Comparison of ENCODE assay signal across 1 cellular context in genomic region chr20:8394308-8394945, GRCh38.
TF ChIP-seq lines count a peak whose summit lies in the region.

No MANE protein-coding gene starts in this region.

TF ChIP-seq in GM12878, 131 proteins besides CTCF, POLR2A, EP300 and RAD21 (continued from another document):
- TF ChIP-seq CBFB (IDR thresholded peaks at IDR 0.05; ENCODE audit: low read depth) (no peak), SMAD1 (IDR thresholded peaks at IDR 0.05; ENCODE audit: low read depth, partially characterized antibody) (peak; percentile 25), HDGF (IDR thresholded peaks at IDR 0.05) (no peak), TCF12 (IDR thresholded peaks at IDR 0.05; ENCODE audit: low read depth, low read length) (no peak), MTA2 (IDR thresholded peaks at IDR 0.05; ENCODE audit: low read depth) (peak; percentile 65), JUNB (IDR thresholded peaks at IDR 0.05) (peak; percentile 22; the same call in 1 of the 2 replicates), ZNF687 (IDR thresholded peaks at IDR 0.05) (no peak), ZBTB33 (IDR thresholded peaks at IDR 0.05) (no peak), SMAD5 (IDR thresholded peaks at IDR 0.05; ENCODE audit: low read depth) (no peak), TAF1 (IDR thresholded peaks at IDR 0.05; ENCODE audit: borderline replicate concordance, low read depth, low read length) (no peak), E2F8 (IDR thresholded peaks at IDR 0.05; ENCODE audit: low read depth, partially characterized antibody) (no peak), BRCA1 (IDR thresholded peaks at IDR 0.05; ENCODE audit: low read depth, low read length) (no peak), RELB (IDR thresholded peaks at IDR 0.05; ENCODE audit: low read depth) (0 out of 2 replicates have a peak, but pooled peaks have one; percentile 26), EGR1 (IDR thresholded peaks at IDR 0.05; ENCODE audit: borderline replicate concordance in 1 of 2, low read depth in 2 of 2, low read length in 2 of 2) (no peak), CUX1 (IDR thresholded peaks at IDR 0.05; ENCODE audit: insufficient replicate concordance, low read depth, low read length) (peak; percentile 41), RBBP5 (conservative IDR thresholded peaks at IDR 0.05) (no peak), ATF7 (IDR thresholded peaks at IDR 0.05; ENCODE audit: low read depth) (peak; percentile 57; the same call in 1 of the 2 replicates), IKZF1 (conservative IDR thresholded peaks at IDR 0.05) (0 out of 2 replicates have a peak, but pooled peaks have one; percentile 31), POU2F2 (IDR thresholded peaks at IDR 0.05; ENCODE audit: borderline replicate concordance, low read depth, low read length) (0 out of 3 replicates have a peak, but pooled peaks have one; percentile 16), MLLT1 (IDR thresholded peaks at IDR 0.05) (0 out of 2 replicates have a peak, but pooled peaks have one; percentile 29), RUNX3 (IDR thresholded peaks at IDR 0.05; ENCODE audit: low read length) (peak; percentile 88), HDAC2 (IDR thresholded peaks at IDR 0.05) (no peak), HSF1 (IDR thresholded peaks at IDR 0.05; ENCODE audit: low read depth, low read length) (no peak), FOXK2 (IDR thresholded peaks at IDR 0.05) (no peak), NFIC (IDR thresholded peaks at IDR 0.05; ENCODE audit: low read depth, low read length) (peak; percentile 52; the same call in 1 of the 2 replicates), IRF4 (IDR thresholded peaks at IDR 0.05; ENCODE audit: low read depth, low read length) (peak; percentile 52; the same call in 1 of the 2 replicates), PKNOX1 (IDR thresholded peaks at IDR 0.05) (no peak), BCL11A (IDR thresholded peaks at IDR 0.05; ENCODE audit: low read depth, low read length) (peak; percentile 63; the same call in 1 of the 2 replicates), HCFC1 (IDR thresholded peaks at IDR 0.05; ENCODE audit: low read length) (no peak), PAX5 (IDR thresholded peaks at IDR 0.05; ENCODE audit: borderline replicate concordance, low read depth, low read length) (peak; percentile 16; the same call in 1 of the 2 replicates), ZBED1 (IDR thresholded peaks at IDR 0.05; ENCODE audit: borderline replicate concordance) (no peak), MEF2B (IDR thresholded peaks at IDR 0.05; ENCODE audit: partially characterized antibody, poor library complexity, severe bottlenecking) (peak; percentile 51), NBN (IDR thresholded peaks at IDR 0.05) (0 out of 2 replicates have a peak, but pooled peaks have one; percentile 24), MXI1 (IDR thresholded peaks at IDR 0.05; ENCODE audit: low read depth, low read length) (no peak), DPF2 (IDR thresholded peaks at IDR 0.05) (peak; percentile 28; the same call in 1 of the 2 replicates), NR2F1 (conservative IDR thresholded peaks at IDR 0.05) (0 out of 2 replicates have a peak, but pooled peaks have one; percentile 19), GATAD2B (conservative IDR thresholded peaks at IDR 0.05; ENCODE audit: low read depth) (no peak)
